ENCODE assay signal across 1 cellular context in the genomic region with DNA sequence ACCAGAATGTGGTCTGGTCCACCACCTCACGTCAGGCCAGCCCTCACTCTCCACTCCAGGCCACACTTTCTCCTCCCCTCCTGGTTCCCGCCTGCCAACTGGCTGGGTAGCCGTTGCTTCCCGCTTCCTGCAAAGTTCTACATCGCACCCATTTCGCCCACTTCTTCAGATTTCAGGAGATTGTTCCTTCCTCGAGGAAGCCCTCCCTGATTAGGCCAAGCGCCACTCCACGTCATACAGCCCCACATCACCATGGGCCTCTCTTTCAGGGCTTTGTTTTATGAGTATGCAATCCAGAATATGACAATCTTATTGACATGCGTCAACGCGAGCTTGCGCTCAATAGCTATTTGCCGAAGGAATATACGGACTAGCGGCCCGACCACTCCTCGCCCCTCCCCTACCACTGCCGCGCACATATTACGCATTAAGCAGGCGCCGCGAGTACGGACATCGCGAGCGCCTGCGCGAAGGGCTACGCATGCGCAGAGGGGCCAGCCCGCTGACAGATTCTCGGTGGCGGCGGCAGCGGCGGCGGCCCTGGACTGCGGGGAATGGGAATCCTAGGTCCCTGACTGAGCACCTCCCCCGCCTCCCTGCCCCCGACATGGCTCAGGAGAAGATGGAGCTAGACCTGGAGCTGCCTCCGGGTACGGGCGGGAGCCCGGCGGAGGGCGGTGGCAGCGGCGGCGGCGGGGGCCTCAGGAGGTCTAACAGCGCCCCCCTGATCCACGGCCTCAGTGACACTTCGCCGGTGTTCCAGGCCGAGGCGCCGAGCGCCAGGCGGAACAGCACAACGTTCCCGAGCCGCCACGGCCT.
TF ChIP-seq lines count a peak whose summit lies in the region.

No MANE protein-coding gene starts in this region.

TF ChIP-seq in HepG2, 621 proteins besides CTCF, POLR2A, EP300 and RAD21 (continued from another document and continues in another):
- TF ChIP-seq FOXJ3 (CRISPR knock-in tag; IDR thresholded peaks at IDR 0.05; ENCODE audit: borderline replicate concordance) (no peak), TP53 (CRISPR knock-in tag; conservative IDR thresholded peaks at IDR 0.05) (0 out of 2 replicates have a peak, but pooled peaks have one; percentile 9), MED1 (CRISPR knock-in tag; IDR thresholded peaks at IDR 0.05) (peak; percentile 53), RBM39 (IDR thresholded peaks at IDR 0.05; ENCODE audit: low read depth, low read length, poor library complexity, severe bottlenecking) (peak; percentile 51), MLLT10 (CRISPR knock-in tag; IDR thresholded peaks at IDR 0.05) (no peak), ZFP36 (IDR thresholded peaks at IDR 0.05; ENCODE audit: borderline replicate concordance, low read depth, low read length, partially characterized antibody) (peak; percentile 59), CBX2 (IDR thresholded peaks at IDR 0.05; ENCODE audit: low read depth, low read length) (no peak), CBX2 (CRISPR knock-in tag; IDR thresholded peaks at IDR 0.05; ENCODE audit: low read depth) (peak; percentile 74; the same call in 1 of the 2 replicates), MTF2 (CRISPR knock-in tag; IDR thresholded peaks at IDR 0.05; ENCODE audit: borderline replicate concordance) (0 out of 2 replicates have a peak, but pooled peaks have one; percentile 13), ZNF207 (IDR thresholded peaks at IDR 0.05; ENCODE audit: borderline replicate concordance) (no peak), ZNF577 (CRISPR knock-in tag; IDR thresholded peaks at IDR 0.05; ENCODE audit: borderline replicate concordance, low read depth) (no peak), ZNF296 (CRISPR knock-in tag; conservative IDR thresholded peaks at IDR 0.05) (no peak), RNF2 (conservative IDR thresholded peaks at IDR 0.05; ENCODE audit: low read depth) (no peak; the same call in 1 of the 2 replicates), JUND (CRISPR knock-in tag; IDR thresholded peaks at IDR 0.05) (no peak), ZNF431 (CRISPR knock-in tag; IDR thresholded peaks at IDR 0.05; ENCODE audit: borderline replicate concordance, low read depth) (no peak), YEATS2 (CRISPR knock-in tag; IDR thresholded peaks at IDR 0.05; ENCODE audit: borderline replicate concordance) (peak; percentile 92), ZSCAN30 (CRISPR knock-in tag; IDR thresholded peaks at IDR 0.05) (no peak), RXRA (CRISPR knock-in tag; IDR thresholded peaks at IDR 0.05) (peak; percentile 17; the same call in 1 of the 2 replicates), NR2C2 (CRISPR knock-in tag; IDR thresholded peaks at IDR 0.05; ENCODE audit: borderline replicate concordance) (no peak), ZNF605 (CRISPR knock-in tag; IDR thresholded peaks at IDR 0.05) (peak; percentile 84), ETV6 (CRISPR knock-in tag; conservative IDR thresholded peaks at IDR 0.05) (no peak), SNAI1 (CRISPR knock-in tag; IDR thresholded peaks at IDR 0.05; ENCODE audit: borderline replicate concordance) (0 out of 2 replicates have a peak, but pooled peaks have one; percentile 76), HDAC2 (CRISPR knock-in tag; IDR thresholded peaks at IDR 0.05) (peak; percentile 57; the same call in 1 of the 2 replicates), SP1 (IDR thresholded peaks at IDR 0.05) (no peak), SP1 (CRISPR knock-in tag; IDR thresholded peaks at IDR 0.05) (peak; percentile 69), MAZ (IDR thresholded peaks at IDR 0.05; ENCODE audit: borderline replicate concordance, low read depth, low read length) (peak; percentile 100), MAZ (CRISPR knock-in tag; IDR thresholded peaks at IDR 0.05; ENCODE audit: low read depth) (peak; percentile 99), ZFY (CRISPR knock-in tag; IDR thresholded peaks at IDR 0.05) (peak; percentile 86), SALL1 (CRISPR knock-in tag; IDR thresholded peaks at IDR 0.05) (peak; percentile 86), DR1 (CRISPR knock-in tag; IDR thresholded peaks at IDR 0.05) (peak; percentile 74), ATF7 (IDR thresholded peaks at IDR 0.05) (no peak), ATF7 (CRISPR knock-in tag; IDR thresholded peaks at IDR 0.05) (no peak), KAT2B (IDR thresholded peaks at IDR 0.05; ENCODE audit: borderline replicate concordance, low read depth, low read length) (no peak), ZNF615 (CRISPR knock-in tag; IDR thresholded peaks at IDR 0.05; ENCODE audit: borderline replicate concordance) (peak; percentile 48; the same call in 1 of the 2 replicates), FOXA3 (CRISPR knock-in tag; IDR thresholded peaks at IDR 0.05) (peak; percentile 45; the same call in 1 of the 2 replicates), ZNF256 (CRISPR knock-in tag; conservative IDR thresholded peaks at IDR 0.05) (no peak), ZNF441 (CRISPR knock-in tag; IDR thresholded peaks at IDR 0.05; ENCODE audit: borderline replicate concordance) (peak; percentile 67)
- TF ChIP-seq, protein P1, sequence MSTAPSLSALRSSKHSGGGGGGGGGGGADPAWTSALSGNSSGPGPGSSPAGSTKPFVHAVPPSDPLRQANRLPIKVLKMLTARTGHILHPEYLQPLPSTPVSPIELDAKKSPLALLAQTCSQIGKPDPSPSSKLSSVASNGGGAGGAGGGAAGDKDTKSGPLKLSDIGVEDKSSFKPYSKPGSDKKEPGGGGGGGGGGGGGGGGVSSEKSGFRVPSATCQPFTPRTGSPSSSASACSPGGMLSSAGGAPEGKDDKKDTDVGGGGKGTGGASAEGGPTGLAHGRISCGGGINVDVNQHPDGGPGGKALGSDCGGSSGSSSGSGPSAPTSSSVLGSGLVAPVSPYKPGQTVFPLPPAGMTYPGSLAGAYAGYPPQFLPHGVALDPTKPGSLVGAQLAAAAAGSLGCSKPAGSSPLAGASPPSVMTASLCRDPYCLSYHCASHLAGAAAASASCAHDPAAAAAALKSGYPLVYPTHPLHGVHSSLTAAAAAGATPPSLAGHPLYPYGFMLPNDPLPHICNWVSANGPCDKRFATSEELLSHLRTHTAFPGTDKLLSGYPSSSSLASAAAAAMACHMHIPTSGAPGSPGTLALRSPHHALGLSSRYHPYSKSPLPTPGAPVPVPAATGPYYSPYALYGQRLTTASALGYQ (CRISPR knock-in tag; IDR thresholded peaks at IDR 0.05), result 0 out of 2 replicates have a peak, but pooled peaks have one; percentile 37
- TF ChIP-seq, protein P2, sequence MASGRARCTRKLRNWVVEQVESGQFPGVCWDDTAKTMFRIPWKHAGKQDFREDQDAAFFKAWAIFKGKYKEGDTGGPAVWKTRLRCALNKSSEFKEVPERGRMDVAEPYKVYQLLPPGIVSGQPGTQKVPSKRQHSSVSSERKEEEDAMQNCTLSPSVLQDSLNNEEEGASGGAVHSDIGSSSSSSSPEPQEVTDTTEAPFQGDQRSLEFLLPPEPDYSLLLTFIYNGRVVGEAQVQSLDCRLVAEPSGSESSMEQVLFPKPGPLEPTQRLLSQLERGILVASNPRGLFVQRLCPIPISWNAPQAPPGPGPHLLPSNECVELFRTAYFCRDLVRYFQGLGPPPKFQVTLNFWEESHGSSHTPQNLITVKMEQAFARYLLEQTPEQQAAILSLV (CRISPR knock-in tag; IDR thresholded peaks at IDR 0.05; ENCODE audit: borderline replicate concordance), result peak; percentile 80; the same call in 1 of the 2 replicates
- TF ChIP-seq, protein P3, sequence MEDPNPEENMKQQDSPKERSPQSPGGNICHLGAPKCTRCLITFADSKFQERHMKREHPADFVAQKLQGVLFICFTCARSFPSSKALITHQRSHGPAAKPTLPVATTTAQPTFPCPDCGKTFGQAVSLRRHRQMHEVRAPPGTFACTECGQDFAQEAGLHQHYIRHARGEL (CRISPR knock-in tag; IDR thresholded peaks at IDR 0.05), result peak; percentile 92; the same call in 1 of the 2 replicates
- TF ChIP-seq, protein P4, sequence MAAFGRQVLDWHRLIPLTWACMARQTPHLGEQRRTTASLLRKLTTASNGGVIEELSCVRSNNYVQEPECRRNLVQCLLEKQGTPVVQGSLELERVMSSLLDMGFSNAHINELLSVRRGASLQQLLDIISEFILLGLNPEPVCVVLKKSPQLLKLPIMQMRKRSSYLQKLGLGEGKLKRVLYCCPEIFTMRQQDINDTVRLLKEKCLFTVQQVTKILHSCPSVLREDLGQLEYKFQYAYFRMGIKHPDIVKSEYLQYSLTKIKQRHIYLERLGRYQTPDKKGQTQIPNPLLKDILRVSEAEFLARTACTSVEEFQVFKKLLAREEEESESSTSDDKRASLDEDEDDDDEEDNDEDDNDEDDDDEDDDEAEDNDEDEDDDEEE (CRISPR knock-in tag; IDR thresholded peaks at IDR 0.05), result no peak; the same call in 1 of the 2 replicates
- TF ChIP-seq, protein P5, sequence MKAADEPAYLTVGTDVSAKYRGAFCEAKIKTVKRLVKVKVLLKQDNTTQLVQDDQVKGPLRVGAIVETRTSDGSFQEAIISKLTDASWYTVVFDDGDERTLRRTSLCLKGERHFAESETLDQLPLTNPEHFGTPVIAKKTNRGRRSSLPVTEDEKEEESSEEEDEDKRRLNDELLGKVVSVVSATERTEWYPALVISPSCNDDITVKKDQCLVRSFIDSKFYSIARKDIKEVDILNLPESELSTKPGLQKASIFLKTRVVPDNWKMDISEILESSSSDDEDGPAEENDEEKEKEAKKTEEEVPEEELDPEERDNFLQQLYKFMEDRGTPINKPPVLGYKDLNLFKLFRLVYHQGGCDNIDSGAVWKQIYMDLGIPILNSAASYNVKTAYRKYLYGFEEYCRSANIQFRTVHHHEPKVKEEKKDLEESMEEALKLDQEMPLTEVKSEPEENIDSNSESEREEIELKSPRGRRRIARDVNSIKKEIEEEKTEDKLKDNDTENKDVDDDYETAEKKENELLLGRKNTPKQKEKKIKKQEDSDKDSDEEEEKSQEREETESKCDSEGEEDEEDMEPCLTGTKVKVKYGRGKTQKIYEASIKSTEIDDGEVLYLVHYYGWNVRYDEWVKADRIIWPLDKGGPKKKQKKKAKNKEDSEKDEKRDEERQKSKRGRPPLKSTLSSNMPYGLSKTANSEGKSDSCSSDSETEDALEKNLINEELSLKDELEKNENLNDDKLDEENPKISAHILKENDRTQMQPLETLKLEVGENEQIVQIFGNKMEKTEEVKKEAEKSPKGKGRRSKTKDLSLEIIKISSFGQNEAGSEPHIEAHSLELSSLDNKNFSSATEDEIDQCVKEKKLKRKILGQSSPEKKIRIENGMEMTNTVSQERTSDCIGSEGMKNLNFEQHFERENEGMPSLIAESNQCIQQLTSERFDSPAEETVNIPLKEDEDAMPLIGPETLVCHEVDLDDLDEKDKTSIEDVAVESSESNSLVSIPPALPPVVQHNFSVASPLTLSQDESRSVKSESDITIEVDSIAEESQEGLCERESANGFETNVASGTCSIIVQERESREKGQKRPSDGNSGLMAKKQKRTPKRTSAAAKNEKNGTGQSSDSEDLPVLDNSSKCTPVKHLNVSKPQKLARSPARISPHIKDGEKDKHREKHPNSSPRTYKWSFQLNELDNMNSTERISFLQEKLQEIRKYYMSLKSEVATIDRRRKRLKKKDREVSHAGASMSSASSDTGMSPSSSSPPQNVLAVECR (CRISPR knock-in tag; IDR thresholded peaks at IDR 0.05; ENCODE audit: borderline replicate concordance), result peak; percentile 89
- TF ChIP-seq, protein P6, sequence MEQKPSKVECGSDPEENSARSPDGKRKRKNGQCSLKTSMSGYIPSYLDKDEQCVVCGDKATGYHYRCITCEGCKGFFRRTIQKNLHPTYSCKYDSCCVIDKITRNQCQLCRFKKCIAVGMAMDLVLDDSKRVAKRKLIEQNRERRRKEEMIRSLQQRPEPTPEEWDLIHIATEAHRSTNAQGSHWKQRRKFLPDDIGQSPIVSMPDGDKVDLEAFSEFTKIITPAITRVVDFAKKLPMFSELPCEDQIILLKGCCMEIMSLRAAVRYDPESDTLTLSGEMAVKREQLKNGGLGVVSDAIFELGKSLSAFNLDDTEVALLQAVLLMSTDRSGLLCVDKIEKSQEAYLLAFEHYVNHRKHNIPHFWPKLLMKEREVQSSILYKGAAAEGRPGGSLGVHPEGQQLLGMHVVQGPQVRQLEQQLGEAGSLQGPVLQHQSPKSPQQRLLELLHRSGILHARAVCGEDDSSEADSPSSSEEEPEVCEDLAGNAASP (CRISPR knock-in tag; IDR thresholded peaks at IDR 0.05; ENCODE audit: borderline replicate concordance), result no peak
- TF ChIP-seq, protein P7, sequence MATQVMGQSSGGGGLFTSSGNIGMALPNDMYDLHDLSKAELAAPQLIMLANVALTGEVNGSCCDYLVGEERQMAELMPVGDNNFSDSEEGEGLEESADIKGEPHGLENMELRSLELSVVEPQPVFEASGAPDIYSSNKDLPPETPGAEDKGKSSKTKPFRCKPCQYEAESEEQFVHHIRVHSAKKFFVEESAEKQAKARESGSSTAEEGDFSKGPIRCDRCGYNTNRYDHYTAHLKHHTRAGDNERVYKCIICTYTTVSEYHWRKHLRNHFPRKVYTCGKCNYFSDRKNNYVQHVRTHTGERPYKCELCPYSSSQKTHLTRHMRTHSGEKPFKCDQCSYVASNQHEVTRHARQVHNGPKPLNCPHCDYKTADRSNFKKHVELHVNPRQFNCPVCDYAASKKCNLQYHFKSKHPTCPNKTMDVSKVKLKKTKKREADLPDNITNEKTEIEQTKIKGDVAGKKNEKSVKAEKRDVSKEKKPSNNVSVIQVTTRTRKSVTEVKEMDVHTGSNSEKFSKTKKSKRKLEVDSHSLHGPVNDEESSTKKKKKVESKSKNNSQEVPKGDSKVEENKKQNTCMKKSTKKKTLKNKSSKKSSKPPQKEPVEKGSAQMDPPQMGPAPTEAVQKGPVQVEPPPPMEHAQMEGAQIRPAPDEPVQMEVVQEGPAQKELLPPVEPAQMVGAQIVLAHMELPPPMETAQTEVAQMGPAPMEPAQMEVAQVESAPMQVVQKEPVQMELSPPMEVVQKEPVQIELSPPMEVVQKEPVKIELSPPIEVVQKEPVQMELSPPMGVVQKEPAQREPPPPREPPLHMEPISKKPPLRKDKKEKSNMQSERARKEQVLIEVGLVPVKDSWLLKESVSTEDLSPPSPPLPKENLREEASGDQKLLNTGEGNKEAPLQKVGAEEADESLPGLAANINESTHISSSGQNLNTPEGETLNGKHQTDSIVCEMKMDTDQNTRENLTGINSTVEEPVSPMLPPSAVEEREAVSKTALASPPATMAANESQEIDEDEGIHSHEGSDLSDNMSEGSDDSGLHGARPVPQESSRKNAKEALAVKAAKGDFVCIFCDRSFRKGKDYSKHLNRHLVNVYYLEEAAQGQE (IDR thresholded peaks at IDR 0.05; ENCODE audit: borderline replicate concordance in 1 of 2, low read depth in 1 of 2, low read length in 2 of 2), result no peak; a peak in 1 of 4 replicates
- TF ChIP-seq, protein P8, sequence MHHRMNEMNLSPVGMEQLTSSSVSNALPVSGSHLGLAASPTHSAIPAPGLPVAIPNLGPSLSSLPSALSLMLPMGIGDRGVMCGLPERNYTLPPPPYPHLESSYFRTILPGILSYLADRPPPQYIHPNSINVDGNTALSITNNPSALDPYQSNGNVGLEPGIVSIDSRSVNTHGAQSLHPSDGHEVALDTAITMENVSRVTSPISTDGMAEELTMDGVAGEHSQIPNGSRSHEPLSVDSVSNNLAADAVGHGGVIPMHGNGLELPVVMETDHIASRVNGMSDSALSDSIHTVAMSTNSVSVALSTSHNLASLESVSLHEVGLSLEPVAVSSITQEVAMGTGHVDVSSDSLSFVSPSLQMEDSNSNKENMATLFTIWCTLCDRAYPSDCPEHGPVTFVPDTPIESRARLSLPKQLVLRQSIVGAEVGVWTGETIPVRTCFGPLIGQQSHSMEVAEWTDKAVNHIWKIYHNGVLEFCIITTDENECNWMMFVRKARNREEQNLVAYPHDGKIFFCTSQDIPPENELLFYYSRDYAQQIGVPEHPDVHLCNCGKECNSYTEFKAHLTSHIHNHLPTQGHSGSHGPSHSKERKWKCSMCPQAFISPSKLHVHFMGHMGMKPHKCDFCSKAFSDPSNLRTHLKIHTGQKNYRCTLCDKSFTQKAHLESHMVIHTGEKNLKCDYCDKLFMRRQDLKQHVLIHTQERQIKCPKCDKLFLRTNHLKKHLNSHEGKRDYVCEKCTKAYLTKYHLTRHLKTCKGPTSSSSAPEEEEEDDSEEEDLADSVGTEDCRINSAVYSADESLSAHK (CRISPR knock-in tag; IDR thresholded peaks at IDR 0.05; ENCODE audit: borderline replicate concordance), result no peak
